ENCODE assay signal across 8 cellular contexts in genomic region chr7:1537631-1538412, GRCh38.
DNase-seq lines count a peak whose midpoint lies in the region; ATAC-seq and TF ChIP-seq lines count a peak whose summit lies in the region.

No MANE protein-coding gene starts in this region.

- no peak for TF ChIP-seq CTCF in GM10248 (IDR thresholded peaks at IDR 0.05; ENCODE audit: control extremely low read depth, extremely low read depth, low read depth, missing control alignments)

- CTCF ChIA-PET in GM10248 (lab: Yijun Ruan, JAX): interaction anchor here (1.0 kb wide), 1 partner anchor 64 kb away, joined by 3 read pairs; no protein-coding TSS in a partner anchor

- ATAC-seq in HG02642 (IDR thresholded peaks at IDR 0.05; ENCODE audit: poor library complexity, unreplicated experiment): no peak

- H3K27ac ChIP-seq in caudate nucleus (ENCODE audit: low read depth, low read length): peak overlapping the region; percentile 89

- DNase-seq in AG20443 (ENCODE audit: low spot score) (peak; percentile 93), NCI-H1105 (lab: John Stamatoyannopoulos, UW) (peak; percentile 29), caudate nucleus (lab: John Stamatoyannopoulos, UW) (peak in 38 of 61 donors; percentile 11 to 90 (median 40)), kidney tubule cell (ENCODE audit: low spot score) (peak; percentile 96), smooth muscle cell of the brain vasculature (ENCODE audit: low read depth, low spot score) (peak; percentile 54), GM10248 (ENCODE audit: extremely low spot score) (no peak)
- DNase-seq in stimulated activated CD4-positive, alpha-beta T cell treated with anti-CD3 and anti-CD28 coated beads, Interleukin-4, amount 100 ng/mL, for 4 hours: no peak

- POLR2A ChIA-PET in GM10248 (lab: Yijun Ruan, JAX): interaction anchor here (0.6 kb wide), 1 partner anchor 1317 kb away, joined by 3 read pairs; no protein-coding TSS in a partner anchor

Comparison
In these comparisons a context has a peak if more than half of its experiments do, and no peak if none do; other contexts are left out.
1. DNase-seq: peak in AG20443 (single experiment), NCI-H1105 (single experiment), caudate nucleus (38 of 61), kidney tubule cell (single experiment) and smooth muscle cell of the brain vasculature (single experiment); none in stimulated activated CD4-positive, alpha-beta T cell treated with anti-CD3 and anti-CD28 coated beads, Interleukin-4, amount 100 ng/mL, for 4 hours (0 of 2) and GM10248 (single experiment).